ENCODE assay signal across 25 cellular contexts in the genomic region with DNA sequence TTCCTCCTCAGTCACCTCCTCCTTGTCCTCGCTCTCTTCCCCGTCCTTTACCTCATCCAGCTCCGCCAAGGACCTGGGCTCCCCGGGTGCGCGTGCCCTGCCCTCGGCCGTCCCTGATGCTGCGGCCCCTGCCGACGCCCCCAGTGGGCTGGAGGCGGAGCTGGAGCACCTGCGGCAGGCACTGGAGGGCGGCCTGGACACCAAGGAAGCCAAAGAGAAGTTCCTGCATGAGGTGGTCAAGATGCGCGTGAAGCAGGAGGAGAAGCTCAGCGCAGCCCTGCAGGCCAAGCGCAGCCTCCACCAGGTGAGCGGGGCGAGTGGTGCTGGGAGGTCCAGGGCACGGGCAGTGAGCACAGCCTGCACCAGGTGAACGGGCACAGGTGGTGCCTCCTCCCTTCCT.
DNase-seq lines count a peak whose midpoint lies in the region; ATAC-seq and TF ChIP-seq lines count a peak whose summit lies in the region.
"Had no signal": no experiment of that assay in that cellular context is flagged by ENCODE, and none has a peak within 500 bp of the region (broad histone marks: within the 10 kb centered on the region; RNA-seq: fewer than 3 reads in every experiment).

No MANE protein-coding gene starts in this region.

- no peak overlapping the region for H3K18ac ChIP-seq in trophoblast cell (ENCODE audit: low read length)

- ATAC-seq in gastroesophageal sphincter: no peak

- no peak overlapping the region for H2AK5ac ChIP-seq in trophoblast cell (ENCODE audit: low read length)

- H3K9me3 Mint-ChIP-seq in activated naive CD4-positive, alpha-beta T cell treated with anti-CD3 and anti-CD28 coated beads, Interleukin-2, amount 10 ng/mL, durations not matched to agents 7 days and 5 days: no peaks in the 10 kb centered on the region
- H3K9me3 Mint-ChIP-seq: H9, HFFc6 had no signal

- no peak overlapping the region for H4K12ac ChIP-seq in trophoblast cell (ENCODE audit: low read depth, low read length)

- H3K27ac ChIP-seq in right atrium auricular region (peak overlapping the region; percentile 69 to 88), RWPE1 (peak overlapping the region; percentile 67), gastroesophageal sphincter (peak overlapping the region in 3 of 4 donors; percentile 40 to 86 (median 81)), stomach smooth muscle (ENCODE audit: low read length) (peak overlapping the region; percentile 55), trophoblast cell (ENCODE audit: low read depth, low read length) (no peak overlapping the region)
- H3K27ac ChIP-seq: GM23248, HL-60 had no signal

- no peaks in the 10 kb centered on the region for H3K79me1 ChIP-seq in trophoblast cell (ENCODE audit: low read length)

- H2BK12ac ChIP-seq in trophoblast cell (ENCODE audit: low read length): no peak overlapping the region

- H3K9ac ChIP-seq in stomach smooth muscle (ENCODE audit: low read length in 2 of 2): no peak overlapping the region
- no peak overlapping the region for H3K9ac ChIP-seq in trophoblast cell (ENCODE audit: low read length)
- H3K9ac ChIP-seq: GM23248 had no signal

- peaks cover 46% of the 10 kb centered on the region for H3K36me3 Mint-ChIP-seq in activated naive CD4-positive, alpha-beta T cell treated with anti-CD3 and anti-CD28 coated beads, Interleukin-2, amount 10 ng/mL, durations not matched to agents 7 days and 5 days

- TF ChIP-seq CTCF in right atrium auricular region (IDR thresholded peaks at IDR 0.05) (no peak), RWPE1 (conservative IDR thresholded peaks at IDR 0.05; ENCODE audit: low read depth) (no peak), gastroesophageal sphincter (IDR thresholded peaks at IDR 0.05) (no peak)

- POLR2A ChIA-PET in RWPE1 (lab: Yijun Ruan, JAX; ENCODE audit: low non-redundant PET): no interaction called here

- H4K8ac ChIP-seq in trophoblast cell (ENCODE audit: low read depth, low read length): no peak overlapping the region

- no peak overlapping the region for H2BK5ac ChIP-seq in trophoblast cell (ENCODE audit: low read depth, low read length, poor library complexity)

- H3K27me3 Mint-ChIP-seq in activated naive CD4-positive, alpha-beta T cell treated with anti-CD3 and anti-CD28 coated beads, Interleukin-2, amount 10 ng/mL, durations not matched to agents 7 days and 5 days: no peaks in the 10 kb centered on the region
- H3K27me3 Mint-ChIP-seq: CD4-positive, alpha-beta memory T cell had no signal

- no CpG with 5 or more reads among the region's 22 CpGs for WGBS in gastroesophageal sphincter (ENCODE audit: low coverage in 1 of 2), 2 donors
- no CpG with 5 or more reads among the region's 22 CpGs for WGBS in trophoblast cell (ENCODE audit: extremely low coverage, insufficient coverage, insufficient read length)

- H3K4me2 ChIP-seq in trophoblast cell (ENCODE audit: low read length): no peak overlapping the region

- peaks cover 11% of the 10 kb centered on the region for H3K79me2 ChIP-seq in trophoblast cell (ENCODE audit: control insufficient read depth, insufficient read depth, low read length, poor library complexity)

- H3K4me1 ChIP-seq in right atrium auricular region: peaks cover 0 to 69% of the 10 kb centered on the region in 2 donors
- peaks cover 0 to 81% (median 38%) of the 10 kb centered on the region in 3 donors for H3K4me1 ChIP-seq in gastroesophageal sphincter
- H3K4me1 ChIP-seq in stomach smooth muscle (ENCODE audit: control insufficient read depth, insufficient read depth, low read length): peaks cover 58% of the 10 kb centered on the region
- peaks cover 3 to 9% of the 10 kb centered on the region in 2 experiments for H3K4me1 ChIP-seq in trophoblast cell (ENCODE audit: control insufficient read depth in 1 of 2, insufficient read depth in 2 of 2, low read length in 2 of 2)
- H3K4me1 ChIP-seq: BE2C, Caco-2 had no signal

- no peak for TF ChIP-seq EP300 in gastroesophageal sphincter (IDR thresholded peaks at IDR 0.05)

- no peak for DNase-seq in right atrium auricular region (ENCODE audit: low spot score)
- no peak for DNase-seq in cardiac septum (ENCODE audit: low spot score)
- no peak for DNase-seq in RWPE1 (ENCODE audit: low spot score)
- DNase-seq in stimulated activated CD4-positive, alpha-beta T cell treated with anti-CD3 and anti-CD28 coated beads, Interleukin-1b, Interleukin-23, amount 100 ng/mL, for 48 hours: no peak
- DNase-seq in activated naive CD4-positive, alpha-beta T cell treated with anti-CD3 and anti-CD28 coated beads, Interleukin-2, amount 10 ng/mL, durations not matched to agents 7 days and 5 days: no peak
- no peak for DNase-seq in trophoblast cell
- DNase-seq: BE2C; Caco-2; DMS 273 treated with DMSO at 0.1 percent for 48 hours; DMS79 treated with DMSO at 0.1 percent for 48 hours; GM23248; H9; HFFc6; KBM-7; NCI-H1092 treated with DMSO at 0.1 percent for 48 hours; NCI-H1436 treated with DMSO at 0.1 percent for 48 hours; NCI-H1930; NCI-H345; NCI-H524; NCI-H774; NK-92 treated with Interleukin-12 subunit alpha and Interleukin-12 subunit beta, amount 100 ng/mL, for 24 hours had no signal

- no peak overlapping the region for H4K91ac ChIP-seq in trophoblast cell (ENCODE audit: low read depth, low read length)

- intact Hi-C loops in cardiac septum (cut with DNase I): no loop called here

- TF ChIP-seq POLR2A in gastroesophageal sphincter (IDR thresholded peaks at IDR 0.05): no peak

- H3K4me1 Mint-ChIP-seq in activated naive CD4-positive, alpha-beta T cell treated with anti-CD3 and anti-CD28 coated beads, Interleukin-2, amount 10 ng/mL, durations not matched to agents 7 days and 5 days: peaks cover 43% of the 10 kb centered on the region

- H3K9me3 ChIP-seq in right atrium auricular region (no peaks in the 10 kb centered on the region), gastroesophageal sphincter (no peaks in the 10 kb centered on the region), stomach smooth muscle (ENCODE audit: control insufficient read depth in 2 of 2, low read length in 2 of 2) (no peaks in the 10 kb centered on the region), trophoblast cell (ENCODE audit: insufficient read depth, low read depth, low read length) (no peaks in the 10 kb centered on the region)
- H3K9me3 ChIP-seq: BE2C, Caco-2 had no signal

- peaks cover 57% of the 10 kb centered on the region for H3K36me3 ChIP-seq in right atrium auricular region
- H3K36me3 ChIP-seq in gastroesophageal sphincter: peaks cover 0 to 68% of the 10 kb centered on the region in 2 donors
- H3K36me3 ChIP-seq in stomach smooth muscle (ENCODE audit: control insufficient read depth in 2 of 2, insufficient read depth in 2 of 2, low read length in 2 of 2): peaks cover 33% of the 10 kb centered on the region in 2 donors
- peaks cover 68 to 70% of the 10 kb centered on the region in 2 experiments for H3K36me3 ChIP-seq in trophoblast cell (ENCODE audit: control insufficient read depth in 1 of 2, insufficient read depth in 2 of 2, low read length in 2 of 2)
- H3K36me3 ChIP-seq: BE2C had no signal

- no peak overlapping the region for H2BK120ac ChIP-seq in trophoblast cell (ENCODE audit: insufficient read depth, low read length, poor library complexity)

- CTCF ChIA-PET in RWPE1 (lab: Yijun Ruan, JAX): interaction anchor here (1.0 to 1.2 kb wide), 2 partner anchors 10 to 130 kb away, joined by 4 to 5 read pairs; no protein-coding TSS in a partner anchor
- CTCF ChIA-PET in activated naive CD4-positive, alpha-beta T cell treated with anti-CD3 and anti-CD28 coated beads, Interleukin-2, amount 10 ng/mL, durations not matched to agents 7 days and 5 days (lab: Charles Lee): no interaction called here

- H2AFZ ChIP-seq in trophoblast cell (ENCODE audit: insufficient read depth, low read length, poor library complexity): no peak overlapping the region
- H2AFZ ChIP-seq: GM23248 had no signal

- no peak overlapping the region for H3K4ac ChIP-seq in trophoblast cell (ENCODE audit: low read depth, low read length)

- H3K27ac Mint-ChIP-seq in activated naive CD4-positive, alpha-beta T cell treated with anti-CD3 and anti-CD28 coated beads, Interleukin-2, amount 10 ng/mL, durations not matched to agents 7 days and 5 days: no peak overlapping the region
- H3K27ac Mint-ChIP-seq: HFFc6 had no signal

- no peak overlapping the region for H3K4me3 Mint-ChIP-seq in activated naive CD4-positive, alpha-beta T cell treated with anti-CD3 and anti-CD28 coated beads, Interleukin-2, amount 10 ng/mL, durations not matched to agents 7 days and 5 days
- H3K4me3 Mint-ChIP-seq: H9, HFFc6 had no signal

- no peak overlapping the region for H3K23ac ChIP-seq in trophoblast cell (ENCODE audit: low read length)

- H3K27me3 ChIP-seq in right atrium auricular region (no peaks in the 10 kb centered on the region), gastroesophageal sphincter (no peaks in the 10 kb centered on the region), stomach smooth muscle (ENCODE audit: control insufficient read depth in 1 of 2, insufficient read depth in 2 of 2, low read length in 2 of 2) (no peaks in the 10 kb centered on the region), trophoblast cell (ENCODE audit: insufficient read depth, low read length) (no peaks in the 10 kb centered on the region)
- H3K27me3 ChIP-seq: BE2C had no signal

- H3K4me3 ChIP-seq in right atrium auricular region (no peak overlapping the region), gastroesophageal sphincter (no peak overlapping the region), stomach smooth muscle (ENCODE audit: low read length in 2 of 2) (peak overlapping the region in 1 of 2 donors; percentile 25), trophoblast cell (ENCODE audit: low read depth, low read length) (no peak overlapping the region)
- H3K4me3 ChIP-seq: GM23248 had no signal

- no peak overlapping the region for H3K14ac ChIP-seq in trophoblast cell (ENCODE audit: low read length)
